In genomic region chr2:100589527-100589926, GRCh38 we compare ENCODE assay signal across 18 cellular contexts. TPM values are rescaled to one million over a fixed set of nuclear protein-coding genes. Genes with fewer than 3 reads are reported as not detected.
A peak's percentile ranks its signal among the peaks of the same experiment; 100 is the strongest.
DNase-seq lines count a peak whose midpoint lies in the region; ATAC-seq and TF ChIP-seq lines count a peak whose summit lies in the region.
"Had no signal": no experiment of that assay in that cellular context is flagged by ENCODE, and none has a peak within 500 bp of the region (broad histone marks: within the 10 kb centered on the region; RNA-seq: fewer than 3 reads in every experiment).

No MANE protein-coding gene starts in this region.

- no peak overlapping the region for H3K4me3 ChIP-seq in choroid plexus epithelial cell (ENCODE audit: low read depth, low read length)
- no peak overlapping the region for H3K4me3 ChIP-seq in effector memory CD4-positive, alpha-beta T cell (ENCODE audit: insufficient read depth, low read depth, low read length, poor library complexity, severe bottlenecking)
- H3K4me3 ChIP-seq: esophagus muscularis mucosa, heart left ventricle had no signal

- POLR2A ChIA-PET in activated CD4-positive, alpha-beta memory T cell treated with anti-CD3 and anti-CD28 coated beads, Interleukin-2, amount 10 ng/mL, durations not matched to agents 7 days and 5 days (lab: Charles Lee), result no interaction called here
- POLR2A ChIA-PET in activated CD4-positive, alpha-beta memory T cell treated with anti-CD3 and anti-CD28 coated beads for 36 hours (lab: Charles Lee), result no interaction called here

- no peak for TF ChIP-seq CTCF in choroid plexus epithelial cell (conservative IDR thresholded peaks at IDR 0.05; ENCODE audit: low read depth, low read length)

- H3K27ac ChIP-seq in effector memory CD4-positive, alpha-beta T cell (ENCODE audit: insufficient read depth, low read length, poor library complexity, severe bottlenecking), result no peak overlapping the region
- H3K27ac ChIP-seq: esophagus muscularis mucosa, heart left ventricle had no signal

- no peak for DNase-seq in activated CD4-positive, alpha-beta memory T cell treated with anti-CD3 and anti-CD28 coated beads, Interleukin-2, amount 10 ng/mL, durations not matched to agents 7 days and 5 days
- no peak for DNase-seq in activated CD4-positive, alpha-beta memory T cell treated with anti-CD3 and anti-CD28 coated beads for 36 hours
- peak; percentile 54 for DNase-seq in SKM-1 (lab: John Stamatoyannopoulos, UW; ENCODE audit: unreplicated experiment)
- DNase-seq in choroid plexus epithelial cell (ENCODE audit: low read depth), result peak; percentile 20
- DNase-seq in stimulated activated naive B cell treated with anti-CD40 and anti-IgM and Interleukin-4, amounts not matched to agents 10 μg/mL and 1 μg/mL and 100 μg/mL, for 72 hours, result no peak
- no peak for DNase-seq in iPS-NIHi7 (ENCODE audit: extremely low spot score)
- no peak for DNase-seq in HuH-7 (ENCODE audit: low spot score)
- no peak for DNase-seq in effector memory CD4-positive, alpha-beta T cell
- DNase-seq: activated naive CD4-positive, alpha-beta T cell treated with anti-CD3 and anti-CD28 coated beads, Interleukin-2, amount 10 ng/mL, durations not matched to agents 7 days and 5 days; GDM1; NCI-H187; NCI-H446; retina; SK-N-SH had no signal

- no peaks in the 10 kb centered on the region for H3K36me3 ChIP-seq in effector memory CD4-positive, alpha-beta T cell (ENCODE audit: control insufficient read depth, insufficient read depth, low read length)
- H3K36me3 ChIP-seq: esophagus muscularis mucosa, heart left ventricle had no signal

- no peak overlapping the region for H3K4me3 Mint-ChIP-seq in activated CD4-positive, alpha-beta memory T cell treated with anti-CD3 and anti-CD28 coated beads, Interleukin-2, amount 10 ng/mL, durations not matched to agents 7 days and 5 days
- no peak overlapping the region for H3K4me3 Mint-ChIP-seq in activated CD4-positive, alpha-beta memory T cell treated with anti-CD3 and anti-CD28 coated beads for 36 hours
- H3K4me3 Mint-ChIP-seq in stimulated activated naive B cell treated with anti-CD40 and anti-IgM and Interleukin-4, amounts not matched to agents 10 μg/mL and 1 μg/mL and 100 μg/mL, for 72 hours, result no peak overlapping the region
- H3K4me3 Mint-ChIP-seq: activated naive CD4-positive, alpha-beta T cell treated with anti-CD3 and anti-CD28 coated beads, Interleukin-2, amount 10 ng/mL, durations not matched to agents 7 days and 5 days; brain; memory B cell had no signal

- no peaks in the 10 kb centered on the region for H3K9me3 Mint-ChIP-seq in activated CD4-positive, alpha-beta memory T cell treated with anti-CD3 and anti-CD28 coated beads, Interleukin-2, amount 10 ng/mL, durations not matched to agents 7 days and 5 days
- no peaks in the 10 kb centered on the region for H3K9me3 Mint-ChIP-seq in activated CD4-positive, alpha-beta memory T cell treated with anti-CD3 and anti-CD28 coated beads for 36 hours
- peaks cover 6 to 7% of the 10 kb centered on the region in 2 donors for H3K9me3 Mint-ChIP-seq in stimulated activated naive B cell treated with anti-CD40 and anti-IgM and Interleukin-4, amounts not matched to agents 10 μg/mL and 1 μg/mL and 100 μg/mL, for 72 hours
- H3K9me3 Mint-ChIP-seq: activated naive CD4-positive, alpha-beta T cell treated with anti-CD3 and anti-CD28 coated beads, Interleukin-2, amount 10 ng/mL, durations not matched to agents 7 days and 5 days; brain had no signal

- H3K4me1 Mint-ChIP-seq in activated CD4-positive, alpha-beta memory T cell treated with anti-CD3 and anti-CD28 coated beads, Interleukin-2, amount 10 ng/mL, durations not matched to agents 7 days and 5 days, result peaks cover 57% of the 10 kb centered on the region
- H3K4me1 Mint-ChIP-seq in activated CD4-positive, alpha-beta memory T cell treated with anti-CD3 and anti-CD28 coated beads for 36 hours (ENCODE audit: low read depth), result peaks cover 41% of the 10 kb centered on the region
- peaks cover 9% of the 10 kb centered on the region in 2 donors for H3K4me1 Mint-ChIP-seq in stimulated activated naive B cell treated with anti-CD40 and anti-IgM and Interleukin-4, amounts not matched to agents 10 μg/mL and 1 μg/mL and 100 μg/mL, for 72 hours
- H3K4me1 Mint-ChIP-seq: brain had no signal

- no peaks in the 10 kb centered on the region for H3K36me3 Mint-ChIP-seq in activated CD4-positive, alpha-beta memory T cell treated with anti-CD3 and anti-CD28 coated beads, Interleukin-2, amount 10 ng/mL, durations not matched to agents 7 days and 5 days (ENCODE audit: low read depth)
- no peaks in the 10 kb centered on the region for H3K36me3 Mint-ChIP-seq in activated CD4-positive, alpha-beta memory T cell treated with anti-CD3 and anti-CD28 coated beads for 36 hours
- H3K36me3 Mint-ChIP-seq in stimulated activated naive B cell treated with anti-CD40 and anti-IgM and Interleukin-4, amounts not matched to agents 10 μg/mL and 1 μg/mL and 100 μg/mL, for 72 hours, result peaks cover 0 to 2% of the 10 kb centered on the region in 2 donors
- H3K36me3 Mint-ChIP-seq: activated naive CD4-positive, alpha-beta T cell treated with anti-CD3 and anti-CD28 coated beads, Interleukin-2, amount 10 ng/mL, durations not matched to agents 7 days and 5 days; brain; memory B cell had no signal

- H3K9me3 ChIP-seq in effector memory CD4-positive, alpha-beta T cell (ENCODE audit: control insufficient read depth, low read length), result no peaks in the 10 kb centered on the region
- H3K9me3 ChIP-seq: esophagus muscularis mucosa, heart left ventricle, SK-N-SH had no signal

- peaks cover 8% of the 10 kb centered on the region for H3K4me1 ChIP-seq in effector memory CD4-positive, alpha-beta T cell (ENCODE audit: control insufficient read depth, insufficient read depth, low read length, poor library complexity, severe bottlenecking)
- H3K4me1 ChIP-seq: esophagus muscularis mucosa had no signal

- CTCF ChIA-PET in activated CD4-positive, alpha-beta memory T cell treated with anti-CD3 and anti-CD28 coated beads, Interleukin-2, amount 10 ng/mL, durations not matched to agents 7 days and 5 days (lab: Charles Lee), result no interaction called here
- CTCF ChIA-PET in activated CD4-positive, alpha-beta memory T cell treated with anti-CD3 and anti-CD28 coated beads for 36 hours (lab: Charles Lee), result no interaction called here

- peak overlapping the region; percentile 41 for H3K27ac Mint-ChIP-seq in activated CD4-positive, alpha-beta memory T cell treated with anti-CD3 and anti-CD28 coated beads, Interleukin-2, amount 10 ng/mL, durations not matched to agents 7 days and 5 days
- no peak overlapping the region for H3K27ac Mint-ChIP-seq in activated CD4-positive, alpha-beta memory T cell treated with anti-CD3 and anti-CD28 coated beads for 36 hours
- peak overlapping the region; percentile 3 for H3K27ac Mint-ChIP-seq in stimulated activated naive B cell treated with anti-CD40 and anti-IgM and Interleukin-4, amounts not matched to agents 10 μg/mL and 1 μg/mL and 100 μg/mL, for 72 hours
- H3K27ac Mint-ChIP-seq: activated naive CD4-positive, alpha-beta T cell treated with anti-CD3 and anti-CD28 coated beads, Interleukin-2, amount 10 ng/mL, durations not matched to agents 7 days and 5 days; brain; memory B cell had no signal

- intact Hi-C loops in activated CD4-positive, alpha-beta memory T cell treated with anti-CD3 and anti-CD28 coated beads for 36 hours (cut with micrococcal nuclease), result loop anchor here (10.0 kb wide), 3 partner anchors 225 to 1255 kb away; partner anchors contain the start of genes EIF5B, TBC1D8 and TXNDC9

- no peaks in the 10 kb centered on the region for H3K27me3 ChIP-seq in effector memory CD4-positive, alpha-beta T cell (replicated peaks; ENCODE audit: control insufficient read depth, insufficient read depth, low read length, poor library complexity, severe bottlenecking)
- H3K27me3 ChIP-seq: esophagus muscularis mucosa, heart left ventricle had no signal

- H3K27me3 Mint-ChIP-seq in activated CD4-positive, alpha-beta memory T cell treated with anti-CD3 and anti-CD28 coated beads, Interleukin-2, amount 10 ng/mL, durations not matched to agents 7 days and 5 days, result peaks cover 11% of the 10 kb centered on the region
- H3K27me3 Mint-ChIP-seq in activated CD4-positive, alpha-beta memory T cell treated with anti-CD3 and anti-CD28 coated beads for 36 hours, result no peaks in the 10 kb centered on the region
- peaks cover 4 to 5% of the 10 kb centered on the region in 2 donors for H3K27me3 Mint-ChIP-seq in stimulated activated naive B cell treated with anti-CD40 and anti-IgM and Interleukin-4, amounts not matched to agents 10 μg/mL and 1 μg/mL and 100 μg/mL, for 72 hours
- H3K27me3 Mint-ChIP-seq: memory B cell had no signal

- no peak for ATAC-seq in stimulated activated naive B cell treated with anti-CD40 and anti-IgM and Interleukin-4, amounts not matched to agents 10 μg/mL and 1 μg/mL and 100 μg/mL, for 72 hours (replicated peaks)
- ATAC-seq: heart left ventricle had no signal

RNA-seq across cellular contexts. Expression of gene PDCL3, which starts 26.7 kb away (rescaled TPM):
- 10 to 100 TPM; 39.6 to 40.4 TPM for total RNA-seq in activated CD4-positive, alpha-beta memory T cell treated with anti-CD3 and anti-CD28 coated beads, Interleukin-2, amount 10 ng/mL, durations not matched to agents 7 days and 5 days
- 10 to 100 TPM; 45.9 to 47.7 TPM for total RNA-seq in activated CD4-positive, alpha-beta memory T cell treated with anti-CD3 and anti-CD28 coated beads for 36 hours

Comparison
In these comparisons a context has a peak if more than half of its experiments do, and no peak if none do; other contexts are left out.
1. DNase-seq: peak in SKM-1 (single experiment) and choroid plexus epithelial cell (single experiment); none in activated CD4-positive, alpha-beta memory T cell treated with anti-CD3 and anti-CD28 coated beads, Interleukin-2, amount 10 ng/mL, durations not matched to agents 7 days and 5 days (single experiment), activated CD4-positive, alpha-beta memory T cell treated with anti-CD3 and anti-CD28 coated beads for 36 hours (single experiment), stimulated activated naive B cell treated with anti-CD40 and anti-IgM and Interleukin-4, amounts not matched to agents 10 μg/mL and 1 μg/mL and 100 μg/mL, for 72 hours (single experiment), iPS-NIHi7 (single experiment), HuH-7 (single experiment) and effector memory CD4-positive, alpha-beta T cell (0 of 3).